ENCODE assay signal across 8 cellular contexts in genomic region chr12:109714141-109714912, GRCh38. TPM values are rescaled to one million over a fixed set of nuclear protein-coding genes. Genes with fewer than 3 reads are reported as not detected.
DNase-seq lines count a peak whose midpoint lies in the region; ATAC-seq and TF ChIP-seq lines count a peak whose summit lies in the region.

No MANE protein-coding gene starts in this region.

- H3K27me3 Mint-ChIP-seq in natural killer cell treated with Interleukin-12 subunit alpha and Interleukin-12 subunit beta and Interleukin-15 and Interleukin-18, amount 100 ng/mL, for 72 hours = peaks cover 0 to 13% of the 10 kb centered on the region in 2 donors
- peaks cover 83% of the 10 kb centered on the region for H3K27me3 Mint-ChIP-seq in stimulated activated naive CD8-positive, alpha-beta T cell treated with anti-CD3 and anti-CD28 coated beads, Interleukin-15, amount 100 ng/mL, for 72 hours

- no peak overlapping the region for H3K27ac Mint-ChIP-seq in natural killer cell treated with Interleukin-12 subunit alpha and Interleukin-12 subunit beta and Interleukin-15 and Interleukin-18, amount 100 ng/mL, for 72 hours
- H3K27ac Mint-ChIP-seq in stimulated activated naive CD8-positive, alpha-beta T cell treated with anti-CD3 and anti-CD28 coated beads, Interleukin-15, amount 100 ng/mL, for 72 hours = peak overlapping the region in 1 of 2 donors; percentile 67

- peak overlapping the region; percentile 60 for H3K4me3 Mint-ChIP-seq in natural killer cell treated with Interleukin-12 subunit alpha and Interleukin-12 subunit beta and Interleukin-15 and Interleukin-18, amount 100 ng/mL, for 72 hours
- peak overlapping the region; percentile 69 to 81 for H3K4me3 Mint-ChIP-seq in stimulated activated naive CD8-positive, alpha-beta T cell treated with anti-CD3 and anti-CD28 coated beads, Interleukin-15, amount 100 ng/mL, for 72 hours

- peak; percentile 48 to 52 for DNase-seq in NCI-H187 (lab: John Stamatoyannopoulos, UW)
- no peak for DNase-seq in NCI-H187 treated with DMSO at 0.1 percent for 48 hours (lab: John Stamatoyannopoulos, UW)
- peak; percentile 84 for DNase-seq in NCI-H748 (lab: John Stamatoyannopoulos, UW; ENCODE audit: unreplicated experiment)
- DNase-seq in activated T-cell treated with anti-CD3 and anti-CD28 coated beads for 24 hours (ENCODE audit: low read depth) = peak; percentile 37
- DNase-seq in epithelial cell of proximal tubule (ENCODE audit: low read depth) = no peak
- DNase-seq in natural killer cell treated with Interleukin-12 subunit alpha and Interleukin-12 subunit beta and Interleukin-15 and Interleukin-18, amount 100 ng/mL, for 72 hours (ENCODE audit: low spot score) = peak; percentile 69
- peak; percentile 54 to 55 for DNase-seq in stimulated activated naive CD8-positive, alpha-beta T cell treated with anti-CD3 and anti-CD28 coated beads, Interleukin-15, amount 100 ng/mL, for 72 hours

- no peaks in the 10 kb centered on the region for H3K9me3 Mint-ChIP-seq in natural killer cell treated with Interleukin-12 subunit alpha and Interleukin-12 subunit beta and Interleukin-15 and Interleukin-18, amount 100 ng/mL, for 72 hours
- H3K9me3 Mint-ChIP-seq in stimulated activated naive CD8-positive, alpha-beta T cell treated with anti-CD3 and anti-CD28 coated beads, Interleukin-15, amount 100 ng/mL, for 72 hours = no peaks in the 10 kb centered on the region

- H3K36me3 Mint-ChIP-seq in natural killer cell treated with Interleukin-12 subunit alpha and Interleukin-12 subunit beta and Interleukin-15 and Interleukin-18, amount 100 ng/mL, for 72 hours = no peaks in the 10 kb centered on the region

- no peaks in the 10 kb centered on the region for H3K4me1 Mint-ChIP-seq in natural killer cell treated with Interleukin-12 subunit alpha and Interleukin-12 subunit beta and Interleukin-15 and Interleukin-18, amount 100 ng/mL, for 72 hours (ENCODE audit: low read depth in 2 of 2)
- H3K4me1 Mint-ChIP-seq in stimulated activated naive CD8-positive, alpha-beta T cell treated with anti-CD3 and anti-CD28 coated beads, Interleukin-15, amount 100 ng/mL, for 72 hours = peaks cover 12% of the 10 kb centered on the region

- peak; percentile 20 for ATAC-seq in HG02973 (IDR thresholded peaks at IDR 0.05; ENCODE audit: unreplicated experiment)
- peak; percentile 29 to 34 for ATAC-seq in natural killer cell treated with Interleukin-12 subunit alpha and Interleukin-12 subunit beta and Interleukin-15 and Interleukin-18, amount 100 ng/mL, for 72 hours
- ATAC-seq in stimulated activated naive CD8-positive, alpha-beta T cell treated with anti-CD3 and anti-CD28 coated beads, Interleukin-15, amount 100 ng/mL, for 72 hours = peak; percentile 36

- TF ChIP-seq CTCF in epithelial cell of proximal tubule (conservative IDR thresholded peaks at IDR 0.05; ENCODE audit: low read depth, low read length) = peak; percentile 13

- H3K4me3 ChIP-seq in epithelial cell of proximal tubule (ENCODE audit: low read depth, low read length) = peak overlapping the region; percentile 57

RNA-seq across cellular contexts. Expression of gene FAM222A, which starts 0.7 kb away (rescaled TPM):
- 0.52 and 2.7 TPM in 2 replicates for total RNA-seq in epithelial cell of proximal tubule
- 1 to 10 TPM; 1.2 to 1.8 TPM for total RNA-seq in natural killer cell treated with Interleukin-12 subunit alpha and Interleukin-12 subunit beta and Interleukin-15 and Interleukin-18, amount 100 ng/mL, for 72 hours

Comparison
In these comparisons a context has a peak if more than half of its experiments do, and no peak if none do; other contexts are left out.
1. DNase-seq: peak in NCI-H187 (2 of 2), NCI-H748 (single experiment), activated T-cell treated with anti-CD3 and anti-CD28 coated beads for 24 hours (single experiment), natural killer cell treated with Interleukin-12 subunit alpha and Interleukin-12 subunit beta and Interleukin-15 and Interleukin-18, amount 100 ng/mL, for 72 hours (single experiment) and stimulated activated naive CD8-positive, alpha-beta T cell treated with anti-CD3 and anti-CD28 coated beads, Interleukin-15, amount 100 ng/mL, for 72 hours (2 of 2); none in NCI-H187 treated with DMSO at 0.1 percent for 48 hours (single experiment) and epithelial cell of proximal tubule (single experiment).
2. Peak in every context shown above with its lines, with median percentiles within 50 percentile points of each other: ATAC-seq.